In genomic region chr21:34642211-34643075, GRCh38 we compare ENCODE assay signal across 1 cellular context.
TF ChIP-seq lines count a peak whose summit lies in the region.

No MANE protein-coding gene starts in this region.

TF ChIP-seq in WTC11, 78 proteins besides CTCF, POLR2A, EP300 and RAD21 (continued from another document):
- no peak for TF ChIP-seq STAT6 (CRISPR knock-in tag; conservative IDR thresholded peaks at IDR 0.05; ENCODE audit: low read depth)
- no peak for TF ChIP-seq HMGXB4 (CRISPR knock-in tag; IDR thresholded peaks at IDR 0.05)
